Comparison of ENCODE assay signal across 9 cellular contexts in genomic region chr5:75050415-75050814, GRCh38. TPM values are rescaled to one million over a fixed set of nuclear protein-coding genes. Genes with fewer than 3 reads are reported as not detected.
DNase-seq lines count a peak whose midpoint lies in the region; ATAC-seq, FAIRE-seq and TF ChIP-seq lines count a peak whose summit lies in the region.
"Had no signal": no experiment of that assay in that cellular context is flagged by ENCODE, and none has a peak within 500 bp of the region (broad histone marks: within the 10 kb centered on the region; RNA-seq: fewer than 3 reads in every experiment).

No MANE protein-coding gene starts in this region.

- H4K91ac ChIP-seq in H1 (replicated peaks; ENCODE audit: insufficient read length, low read length), result no peak overlapping the region

- peaks cover 0 to 33% (median 15%) of the 10 kb centered on the region in 4 experiments; a peak in 4 of 7 replicates for H3K27me3 ChIP-seq in H1 (replicated peaks in 1 of 4; ENCODE audit: control insufficient read depth in 3 of 4, extremely low read depth in 1 of 4, insufficient read depth in 3 of 4, low read length in 3 of 4)
- H3K27me3 ChIP-seq: gastrocnemius medialis had no signal

- H3K27ac Mint-ChIP-seq in activated CD4-positive, alpha-beta T cell treated with anti-CD3 and anti-CD28 coated beads for 36 hours, result peak overlapping the region; percentile 85

- H2BK12ac ChIP-seq in H1 (ENCODE audit: low read depth, low read length), result peak overlapping the region; percentile 20; the same call in 1 of the 2 replicates

- no peak overlapping the region for H3K56ac ChIP-seq in H1 (replicated peaks; ENCODE audit: insufficient read length, low read depth, low read length)

- no peak overlapping the region; the same call in 1 of the 2 replicates for H2BK15ac ChIP-seq in H1 (ENCODE audit: low read length)

- peaks cover 0 to 52% of the 10 kb centered on the region in 2 experiments; a peak in 2 of 4 replicates for H3K79me2 ChIP-seq in H1 (ENCODE audit: control insufficient read depth in 1 of 2, insufficient read depth in 2 of 2, low read length in 2 of 2)

- H3K23ac ChIP-seq in H1 (ENCODE audit: insufficient read length), result no peak overlapping the region

- H3K4ac ChIP-seq in H1 (replicated peaks; ENCODE audit: insufficient read length, low read depth, low read length), result no peak overlapping the region

- POLR2A ChIA-PET in activated CD4-positive, alpha-beta T cell treated with anti-CD3 and anti-CD28 coated beads for 36 hours (lab: Charles Lee), result no interaction called here
- POLR2A ChIA-PET in H1 (lab: Charles Lee; ENCODE audit: partially characterized antibody), result interaction anchor here (1.2 kb wide), 1 partner anchor 269 kb away, joined by 3 read pairs; no protein-coding TSS in a partner anchor

- H3K4me1 ChIP-seq in H1 (replicated peaks in 1 of 4; ENCODE audit: control insufficient read depth in 3 of 4, insufficient read depth in 4 of 4, low read length in 3 of 4), result peaks cover 15 to 24% (median 18%) of the 10 kb centered on the region in 4 experiments

- H3K4me1 Mint-ChIP-seq in activated CD4-positive, alpha-beta T cell treated with anti-CD3 and anti-CD28 coated beads for 36 hours, result peaks cover 68% of the 10 kb centered on the region

- H3K27ac ChIP-seq in H1 (ENCODE audit: low read depth, low read length), result no peak overlapping the region
- H3K27ac ChIP-seq: gastrocnemius medialis had no signal

- in situ Hi-C loops in SK-MEL-5 (cut with HindIII; ENCODE audit: low pct_unique_long_range_greater_than_20kb, low sequenced_read_pairs), result no loop called here

- no peak overlapping the region for H2BK120ac ChIP-seq in H1 (replicated peaks; ENCODE audit: low read depth, low read length)

- TF ChIP-seq RAD21 in H1 (IDR thresholded peaks at IDR 0.05 in 1 of 2, conservative IDR thresholded peaks at IDR 0.05 in 1 of 2; ENCODE audit: low read depth in 2 of 2, low read length in 2 of 2), result peak; percentile 47 to 55; a peak in 3 of 4 replicates

- H2BK20ac ChIP-seq in H1 (ENCODE audit: low read length), result no peak overlapping the region

- no peaks in the 10 kb centered on the region for H3K9me3 Mint-ChIP-seq in activated CD4-positive, alpha-beta T cell treated with anti-CD3 and anti-CD28 coated beads for 36 hours (ENCODE audit: low read depth)

- H3K4me2 ChIP-seq in H1 (ENCODE audit: insufficient read depth in 1 of 2, low read depth in 2 of 2, low read length in 2 of 2), result peak overlapping the region; percentile 93 to 97; a peak in 3 of 4 replicates

- H3K23me2 ChIP-seq in H1 (ENCODE audit: low read depth, low read length), result peaks cover 13% of the 10 kb centered on the region

- ATAC-seq in activated CD4-positive, alpha-beta T cell treated with anti-CD3 and anti-CD28 coated beads for 36 hours, result no peak
- no peak for ATAC-seq in HG03175 (IDR thresholded peaks at IDR 0.05; ENCODE audit: unreplicated experiment)

- H3K14ac ChIP-seq in H1 (ENCODE audit: insufficient read length), result no peak overlapping the region

- H2AK5ac ChIP-seq in H1 (ENCODE audit: low read depth, low read length), result no peak overlapping the region

- no peak overlapping the region for H2BK5ac ChIP-seq in H1 (ENCODE audit: low read depth, low read length)

- no peak for FAIRE-seq in H1 (lab: Jason Lieb, UNC)

- no peak overlapping the region; the same call in 1 of the 2 replicates for H3K18ac ChIP-seq in H1 (ENCODE audit: extremely low read depth, low read length)

- no peaks in the 10 kb centered on the region for H3K9me3 ChIP-seq in H1 (ENCODE audit: insufficient read depth in 2 of 2, low read depth in 1 of 2, low read length in 1 of 2)
- H3K9me3 ChIP-seq: gastrocnemius medialis had no signal

- CTCF ChIA-PET in activated CD4-positive, alpha-beta T cell treated with anti-CD3 and anti-CD28 coated beads for 36 hours (lab: Charles Lee), result interaction anchor here (0.6 to 4.9 kb wide), 36 partner anchors 8 to 1158 kb away, joined by 3 to 36 read pairs (median 3); partner anchors contain the start of genes ANKRD31 and HMGCR
- CTCF ChIA-PET in H1 (lab: Charles Lee; ENCODE audit: partially characterized antibody), result interaction anchor here (0.6 to 4.3 kb wide), 60 partner anchors 8 to 1470 kb away, joined by 3 to 41 read pairs (median 4); partner anchors contain the start of genes ANKRD31 and HMGCR

- peaks cover 0 to 5% (median 0%) of the 10 kb centered on the region in 4 experiments; a peak in 2 of 8 replicates for H3K36me3 ChIP-seq in H1 (ENCODE audit: control insufficient read depth in 2 of 4, insufficient read depth in 4 of 4, low read length in 3 of 4)

- H4K8ac ChIP-seq in H1 (ENCODE audit: extremely low read depth, insufficient read depth, low read length), result no peak overlapping the region

- peak; percentile 60 to 77 (median 65) for TF ChIP-seq CTCF in H1 (IDR thresholded peaks at IDR 0.05; ENCODE audit: control extremely low read depth in 1 of 3, insufficient read depth in 1 of 3, low read depth in 1 of 3, low read length in 3 of 3)

- peak in 1 of 2 experiments; percentile 54; a peak in 1 of 3 replicates for TF ChIP-seq POLR2A in H1 (IDR thresholded peaks at IDR 0.05; ENCODE audit: control extremely low read depth in 1 of 2, low read depth in 2 of 2, low read length in 2 of 2)

- H3K9ac ChIP-seq in H1 (replicated peaks in 1 of 4; ENCODE audit: extremely low read depth in 1 of 4, low read depth in 3 of 4, low read length in 3 of 4), result no peak overlapping the region

- peaks cover 0 to 8% of the 10 kb centered on the region in 2 experiments for H4K20me1 ChIP-seq in H1 (replicated peaks in 1 of 2; ENCODE audit: control insufficient read depth in 1 of 2, insufficient read depth in 2 of 2, low read length in 2 of 2)

- TF ChIP-seq EP300 in H1 (IDR thresholded peaks at IDR 0.05; ENCODE audit: borderline replicate concordance in 1 of 2, low read depth in 2 of 2, low read length in 2 of 2), result no peak

- H4K5ac ChIP-seq in H1 (ENCODE audit: insufficient read length, low read depth, low read length), result no peak overlapping the region

- no peak overlapping the region for H2AFZ ChIP-seq in H1 (ENCODE audit: low read length)

- H3K79me1 ChIP-seq in H1 (ENCODE audit: low read depth, low read length), result no peaks in the 10 kb centered on the region

- peak overlapping the region in 1 of 4 experiments; percentile 76; a peak in 1 of 8 replicates for H3K4me3 ChIP-seq in H1 (ENCODE audit: extremely low read depth in 1 of 4, insufficient read depth in 2 of 4, low read depth in 3 of 4, low read length in 4 of 4)
- H3K4me3 ChIP-seq: gastrocnemius medialis had no signal

- intact Hi-C loops in activated CD4-positive, alpha-beta T cell treated with anti-CD3 and anti-CD28 coated beads for 36 hours (cut with DNase I, micrococcal nuclease), result loop anchor here (2.0 to 5.0 kb wide), 9 partner anchors 184 to 1032 kb away; partner anchors contain the start of genes HMGCR (in 2 of the 2), FAM169A (in 1 of the 2), GFM2 (in 1 of the 2) and HEXB (in 1 of the 2)

- 68% methylated on average over 11 of the region's 11 CpGs; no CpG with 5 or more reads in 1 of the 2 experiments for WGBS in H1 (ENCODE audit: extremely low coverage in 1 of 2, insufficient coverage in 1 of 2, insufficient read length in 1 of 2, insufficient replicate concordance in 2 of 2, low coverage in 1 of 2, low lambda C conversion rate in 2 of 2, missing lambda C conversion rate in 1 of 2), 2 experiments

- H3K4me3 Mint-ChIP-seq in activated CD4-positive, alpha-beta T cell treated with anti-CD3 and anti-CD28 coated beads for 36 hours, result peak overlapping the region; percentile 79

- peak; percentile 46 for DNase-seq in activated CD4-positive, alpha-beta T cell treated with anti-CD3 and anti-CD28 coated beads for 36 hours
- DNase-seq in activated CD4-positive, alpha-beta T cell treated with anti-CD3 and anti-CD28 coated beads for 4 hours, result no peak
- DNase-seq in SK-MEL-5 (ENCODE audit: low read depth, low spot score) (peak; percentile 64), H1 (ENCODE audit: low read depth in 1 of 2, low spot score in 2 of 2) (peak in 1 of 2 experiments; percentile 67), NCI-H1092 treated with DMSO at 0.1 percent for 48 hours (lab: John Stamatoyannopoulos, UW) (no peak), NCI-H345 treated with DMSO at 0.1 percent for 48 hours (lab: John Stamatoyannopoulos, UW; ENCODE audit: unreplicated experiment) (no peak)
- peak; percentile 6 for DNase-seq in stimulated activated CD8-positive, alpha-beta memory T cell treated with anti-CD3 and anti-CD28 coated beads, Interleukin-15, amount 100 ng/mL, for 1 hour (ENCODE audit: low read depth)

- H3K27me3 Mint-ChIP-seq in activated CD4-positive, alpha-beta T cell treated with anti-CD3 and anti-CD28 coated beads for 36 hours, result peaks cover 3% of the 10 kb centered on the region

- peaks cover 5% of the 10 kb centered on the region for H3K36me3 Mint-ChIP-seq in activated CD4-positive, alpha-beta T cell treated with anti-CD3 and anti-CD28 coated beads for 36 hours (ENCODE audit: low read depth)

TF ChIP-seq in H1, 55 proteins besides CTCF, POLR2A, EP300 and RAD21:
- TF ChIP-seq SAP30 (IDR thresholded peaks at IDR 0.05; ENCODE audit: insufficient read depth, insufficient replicate concordance, low read length) (no peak), POLR2AphosphoS5 (IDR thresholded peaks at IDR 0.05; ENCODE audit: low read depth, low read length) (peak; percentile 50; the same call in 1 of the 2 replicates)

RNA-seq across cellular contexts. Expression of gene GCNT4, which starts 1.9 kb away (rescaled TPM):
- total RNA-seq in activated CD4-positive, alpha-beta T cell treated with anti-CD3 and anti-CD28 coated beads for 36 hours, result 1 to 10 TPM; 1.9 to 2.1 TPM
- total RNA-seq in SK-MEL-5 (2014; rRNA removed; shearing (Covaris generic)), result 0.75 and 1.1 TPM in 2 replicates
- polyA plus RNA-seq in SK-MEL-5 (2015; cell fraction: cytosol; rRNA removed), result 0.12 and 0.29 TPM in 2 replicates
- 1.2 TPM in 2 replicates for polyA plus RNA-seq in SK-MEL-5 (2015; cell fraction: nucleus; rRNA removed)
- 14.4 and 14.5 TPM in 2 replicates for total RNA-seq in H1 (2021; fragmentation: NEBNext Ultra II Directional; extraction: Animal tissue kit (Norgen Biotek cat#: 25700))
- polyA plus RNA-seq in H1 (2011; rRNA removed), result 0.61 and 1.1 TPM in 2 replicates
- 1.3 TPM for polyA plus RNA-seq in H1 (2011; cell fraction: cytosol; rRNA removed)
- 0.68 TPM for polyA plus RNA-seq in H1 (2011; cell fraction: nucleus; rRNA removed)
- polyA plus RNA-seq in H1 (2012, experiment 1 of 2), result 0.99 to 4.2 TPM (median 2.0 TPM) in 4 replicates
- polyA plus RNA-seq in H1 (2012, experiment 2 of 2), result 0.47 TPM
- polyA plus RNA-seq in H1 (2013, experiment 1 of 2), result 7.1 TPM
- 7.8 TPM for polyA plus RNA-seq in H1 (2013, experiment 2 of 2)
- polyA minus RNA-seq in H1 (2011; rRNA and poly(A)+ RNA removed), result 2.9 and 4.3 TPM in 2 replicates
- polyA minus RNA-seq in H1 (2011; cell fraction: cytosol; rRNA and poly(A)+ RNA removed), result 2.6 TPM
- polyA minus RNA-seq in H1 (2011; cell fraction: nucleus; rRNA and poly(A)+ RNA removed), result 4.6 TPM

Comparison
In these comparisons a context has a peak if more than half of its experiments do, and no peak if none do; other contexts are left out.
1. DNase-seq: peak in activated CD4-positive, alpha-beta T cell treated with anti-CD3 and anti-CD28 coated beads for 36 hours (single experiment), SK-MEL-5 (single experiment) and stimulated activated CD8-positive, alpha-beta memory T cell treated with anti-CD3 and anti-CD28 coated beads, Interleukin-15, amount 100 ng/mL, for 1 hour (single experiment); none in activated CD4-positive, alpha-beta T cell treated with anti-CD3 and anti-CD28 coated beads for 4 hours (0 of 2), NCI-H1092 treated with DMSO at 0.1 percent for 48 hours (single experiment) and NCI-H345 treated with DMSO at 0.1 percent for 48 hours (single experiment).